Comparison of ENCODE assay signal across 19 cellular contexts in the genomic region with DNA sequence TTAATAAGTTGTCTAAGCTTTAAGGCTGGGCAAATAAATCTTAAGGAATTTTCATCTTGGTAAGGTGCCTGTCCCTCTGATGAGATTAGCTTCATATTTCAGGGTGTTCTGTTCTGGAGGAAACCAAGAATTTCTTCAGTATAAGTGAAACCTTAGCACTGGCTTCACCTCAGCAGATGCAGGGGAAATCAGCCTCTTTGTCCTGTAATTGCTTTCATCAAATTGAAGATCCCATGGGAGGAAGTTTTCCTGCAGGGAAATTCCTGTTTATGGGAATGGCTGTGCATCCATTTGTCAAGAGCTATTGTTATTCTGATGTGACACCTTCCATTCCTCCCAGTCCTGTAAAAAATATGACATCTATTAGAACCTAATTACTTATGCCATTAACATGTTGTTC.
"Had no signal": no experiment of that assay in that cellular context is flagged by ENCODE, and none has a peak within 500 bp of the region (broad histone marks: within the 10 kb centered on the region; RNA-seq: fewer than 3 reads in every experiment).

No MANE protein-coding gene starts in this region.

- H3K4me1 ChIP-seq: colonic mucosa had no signal

- DNase-seq: activated CD4-positive, alpha-beta memory T cell treated with anti-CD3 and anti-CD28 coated beads, Interleukin-2, amount 10 ng/mL, durations not matched to agents 7 days and 5 days; activated CD4-positive, alpha-beta T cell treated with anti-CD3 and anti-CD28 coated beads for 4 hours; activated effector memory CD4-positive, alpha-beta T cell treated with Interleukin-2 at 50 U/mL for 16 hours; activated naive CD4-positive, alpha-beta T cell treated with anti-CD3 and anti-CD28 coated beads, Interleukin-2, amount 50 U/mL, for 16 hours; activated T-cell treated with anti-CD3 and anti-CD28 coated beads, Interleukin-2, amount 50 U/mL, for 24 hours; colonic mucosa; effector CD8-positive, alpha-beta T cell; kidney; left lung; pancreas; SHP77; stimulated activated CD4-positive, alpha-beta T cell treated with anti-CD3 and anti-CD28 coated beads, Interleukin-2, amount 100 ng/mL, for 48 hours; T-helper 1 cell; T1000; trophoblast cell; WERI-Rb-1 had no signal

- H3K4me1 Mint-ChIP-seq: activated CD4-positive, alpha-beta memory T cell treated with anti-CD3 and anti-CD28 coated beads, Interleukin-2, amount 10 ng/mL, durations not matched to agents 7 days and 5 days; stimulated activated memory B cell treated with anti-CD40 and anti-IgM and Interleukin-4, amounts not matched to agents 10 μg/mL and 1 μg/mL and 100 μg/mL, for 72 hours had no signal

- H3K27ac Mint-ChIP-seq: activated CD4-positive, alpha-beta memory T cell treated with anti-CD3 and anti-CD28 coated beads, Interleukin-2, amount 10 ng/mL, durations not matched to agents 7 days and 5 days; activated T-cell treated with anti-CD3 and anti-CD28 coated beads, Interleukin-2, amount 50 U/mL, for 24 hours; stimulated activated memory B cell treated with anti-CD40 and anti-IgM and Interleukin-4, amounts not matched to agents 10 μg/mL and 1 μg/mL and 100 μg/mL, for 72 hours had no signal

- H3K27me3 Mint-ChIP-seq: activated CD4-positive, alpha-beta memory T cell treated with anti-CD3 and anti-CD28 coated beads, Interleukin-2, amount 10 ng/mL, durations not matched to agents 7 days and 5 days; activated T-cell treated with anti-CD3 and anti-CD28 coated beads, Interleukin-2, amount 50 U/mL, for 24 hours; stimulated activated memory B cell treated with anti-CD40 and anti-IgM and Interleukin-4, amounts not matched to agents 10 μg/mL and 1 μg/mL and 100 μg/mL, for 72 hours had no signal

- H3K4me3 ChIP-seq: colonic mucosa, left lung, pancreas had no signal

- H3K36me3 Mint-ChIP-seq: stimulated activated memory B cell treated with anti-CD40 and anti-IgM and Interleukin-4, amounts not matched to agents 10 μg/mL and 1 μg/mL and 100 μg/mL, for 72 hours had no signal

- H3K9me3 ChIP-seq: colonic mucosa, pancreas had no signal

- H3K27ac ChIP-seq: colonic mucosa, epithelial cell of prostate, pancreas, WERI-Rb-1 had no signal

- H3K4me3 Mint-ChIP-seq: activated CD4-positive, alpha-beta memory T cell treated with anti-CD3 and anti-CD28 coated beads, Interleukin-2, amount 10 ng/mL, durations not matched to agents 7 days and 5 days; activated T-cell treated with anti-CD3 and anti-CD28 coated beads, Interleukin-2, amount 50 U/mL, for 24 hours; stimulated activated memory B cell treated with anti-CD40 and anti-IgM and Interleukin-4, amounts not matched to agents 10 μg/mL and 1 μg/mL and 100 μg/mL, for 72 hours had no signal

- H3K36me3 ChIP-seq: colonic mucosa, left lung, pancreas, WERI-Rb-1 had no signal

- H3K27me3 ChIP-seq: colonic mucosa, left lung, pancreas had no signal

- ATAC-seq: pancreas; SK-N-SH treated with all-trans-retinoic acid at 6 μM for 48 hours; stimulated activated memory B cell treated with anti-CD40 and anti-IgM and Interleukin-4, amounts not matched to agents 10 μg/mL and 1 μg/mL and 100 μg/mL, for 72 hours had no signal
